Comparison of ENCODE assay signal across 8 cellular contexts in the genomic region with DNA sequence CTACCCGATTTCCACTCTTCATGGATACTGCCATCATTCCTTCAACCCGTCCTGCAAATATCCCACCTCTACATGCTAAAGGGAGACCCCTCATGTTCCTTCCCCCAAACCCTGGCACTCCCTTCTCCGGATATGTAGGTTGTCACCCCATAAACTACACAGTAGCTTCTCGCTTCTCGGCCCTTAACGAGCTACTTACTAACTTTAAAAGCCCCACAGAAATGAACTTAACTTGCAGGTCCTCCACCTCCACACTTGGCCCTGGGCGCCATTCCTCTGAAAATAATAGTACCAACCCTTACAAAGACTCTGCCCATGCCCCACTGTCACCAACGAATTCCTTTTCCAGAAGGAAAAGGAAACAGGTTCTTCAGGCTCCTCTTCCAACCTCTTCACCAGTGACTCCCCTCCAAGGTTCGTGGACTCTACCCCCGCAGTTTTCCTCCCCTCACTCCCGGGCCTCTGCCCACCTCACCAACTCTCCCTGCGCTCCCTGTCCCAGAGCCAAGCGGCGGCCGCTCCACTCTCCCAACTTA. TPM values are rescaled to one million over a fixed set of nuclear protein-coding genes. Genes with fewer than 3 reads are reported as not detected.
DNase-seq lines count a peak whose midpoint lies in the region; ATAC-seq lines count a peak whose summit lies in the region.

No MANE protein-coding gene starts in this region.

- peak overlapping the region in 4 of 5 donors; percentile 84 to 87 (median 85) for H3K9ac ChIP-seq in subcutaneous abdominal adipose tissue (ENCODE audit: low read length in 5 of 5)

- H3K27ac Mint-ChIP-seq in T-helper 1 cell treated with Interleukin-12 subunit alpha and Interleukin-12 subunit beta and Interleukin-4 antibody, amounts not matched to agents 30 μg/mL and 1 μg/mL, for 36 hours: peak overlapping the region; percentile 91
- H3K27ac Mint-ChIP-seq in activated T-helper 17 cell treated with anti-CD3 and anti-CD28 coated beads, Interleukin-2, amount 50 U/mL, for 72 hours: peak overlapping the region; percentile 95

- H3K4me1 ChIP-seq in subcutaneous abdominal adipose tissue (ENCODE audit: control insufficient read depth in 5 of 5, insufficient read depth in 5 of 5, low read length in 5 of 5): peaks cover 0 to 30% (median 23%) of the 10 kb centered on the region in 5 donors

- no peaks in the 10 kb centered on the region for H3K27me3 Mint-ChIP-seq in T-helper 1 cell treated with Interleukin-12 subunit alpha and Interleukin-12 subunit beta and Interleukin-4 antibody, amounts not matched to agents 30 μg/mL and 1 μg/mL, for 36 hours (ENCODE audit: low read depth)
- no peaks in the 10 kb centered on the region for H3K27me3 Mint-ChIP-seq in activated T-helper 17 cell treated with anti-CD3 and anti-CD28 coated beads, Interleukin-2, amount 50 U/mL, for 72 hours

- no peaks in the 10 kb centered on the region for H3K9me3 ChIP-seq in iPS-18c (ENCODE audit: control insufficient read depth, insufficient read depth, low read length)
- no peaks in the 10 kb centered on the region for H3K9me3 ChIP-seq in subcutaneous abdominal adipose tissue (ENCODE audit: control insufficient read depth in 5 of 5, low read length in 5 of 5)

- peaks cover 9% of the 10 kb centered on the region for H3K36me3 Mint-ChIP-seq in T-helper 1 cell treated with Interleukin-12 subunit alpha and Interleukin-12 subunit beta and Interleukin-4 antibody, amounts not matched to agents 30 μg/mL and 1 μg/mL, for 36 hours (ENCODE audit: low read depth)
- peaks cover 50% of the 10 kb centered on the region for H3K36me3 Mint-ChIP-seq in activated T-helper 17 cell treated with anti-CD3 and anti-CD28 coated beads, Interleukin-2, amount 50 U/mL, for 72 hours (ENCODE audit: low read depth)

- peaks cover 0 to 3% (median 0%) of the 10 kb centered on the region in 5 donors for H3K36me3 ChIP-seq in subcutaneous abdominal adipose tissue (ENCODE audit: control insufficient read depth in 5 of 5, insufficient read depth in 5 of 5, low read length in 5 of 5)

- peaks cover 29% of the 10 kb centered on the region for H3K4me1 Mint-ChIP-seq in T-helper 1 cell treated with Interleukin-12 subunit alpha and Interleukin-12 subunit beta and Interleukin-4 antibody, amounts not matched to agents 30 μg/mL and 1 μg/mL, for 36 hours (ENCODE audit: low read depth)
- H3K4me1 Mint-ChIP-seq in activated T-helper 17 cell treated with anti-CD3 and anti-CD28 coated beads, Interleukin-2, amount 50 U/mL, for 72 hours: peaks cover 30% of the 10 kb centered on the region

- H3K27me3 ChIP-seq in subcutaneous abdominal adipose tissue (ENCODE audit: control insufficient read depth in 5 of 5, insufficient read depth in 4 of 5, low read length in 5 of 5): no peaks in the 10 kb centered on the region

- no peak for ATAC-seq in activated T-helper 17 cell treated with anti-CD3 and anti-CD28 coated beads, Interleukin-2, amount 50 U/mL, for 72 hours (replicated peaks)
- no peak for ATAC-seq in HG03135 (IDR thresholded peaks at IDR 0.05; ENCODE audit: unreplicated experiment)

- H3K4me3 ChIP-seq in iPS-18c (ENCODE audit: insufficient read depth, low read depth, low read length): peak overlapping the region; percentile 88
- peak overlapping the region; percentile 73 to 88 (median 86) for H3K4me3 ChIP-seq in subcutaneous abdominal adipose tissue (ENCODE audit: low read depth in 1 of 5, low read length in 5 of 5)

- no peak for DNase-seq in T-helper 1 cell
- no peak for DNase-seq in NCI-H146 treated with DMSO at 0.1 percent for 48 hours (lab: John Stamatoyannopoulos, UW; ENCODE audit: unreplicated experiment)
- no peak for DNase-seq in NCI-H1105 treated with DMSO at 0.1 percent for 48 hours (lab: John Stamatoyannopoulos, UW)

- no peaks in the 10 kb centered on the region for H3K9me3 Mint-ChIP-seq in T-helper 1 cell treated with Interleukin-12 subunit alpha and Interleukin-12 subunit beta and Interleukin-4 antibody, amounts not matched to agents 30 μg/mL and 1 μg/mL, for 36 hours
- no peaks in the 10 kb centered on the region for H3K9me3 Mint-ChIP-seq in activated T-helper 17 cell treated with anti-CD3 and anti-CD28 coated beads, Interleukin-2, amount 50 U/mL, for 72 hours

- peak overlapping the region; percentile 99 for H3K4me3 Mint-ChIP-seq in T-helper 1 cell treated with Interleukin-12 subunit alpha and Interleukin-12 subunit beta and Interleukin-4 antibody, amounts not matched to agents 30 μg/mL and 1 μg/mL, for 36 hours
- peak overlapping the region; percentile 95 for H3K4me3 Mint-ChIP-seq in activated T-helper 17 cell treated with anti-CD3 and anti-CD28 coated beads, Interleukin-2, amount 50 U/mL, for 72 hours

- peak overlapping the region; percentile 55 for H3K27ac ChIP-seq in subcutaneous abdominal adipose tissue (ENCODE audit: low read depth, low read length)

RNA-seq across cellular contexts. Expression of gene SPPL3, which starts 1.2 kb away (rescaled TPM):
- 10 to 100 TPM; 33.7 to 34.5 TPM for total RNA-seq in activated T-helper 17 cell treated with anti-CD3 and anti-CD28 coated beads, Interleukin-2, amount 50 U/mL, for 72 hours
